In the genomic region with DNA sequence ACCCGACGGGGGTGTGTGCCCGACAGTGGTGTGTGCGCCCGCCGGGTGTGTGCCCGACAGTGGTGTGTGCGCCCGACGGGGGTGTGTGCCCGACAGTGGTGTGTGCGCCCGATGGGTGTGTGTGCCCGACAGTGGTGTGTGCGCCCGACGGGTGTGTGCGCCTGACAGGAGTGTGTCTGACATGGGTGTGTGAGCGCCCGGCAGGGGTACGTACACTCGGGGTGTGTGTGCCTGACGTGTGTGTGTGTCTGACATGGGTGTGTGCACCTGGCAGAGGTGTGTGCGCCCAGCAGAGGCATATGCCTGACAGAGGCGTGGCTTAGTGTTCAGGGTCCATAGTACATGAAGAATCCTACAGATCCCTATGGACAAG, we compare ENCODE assay signal across 2 cellular contexts.
TF ChIP-seq lines count a peak whose summit lies in the region.

No MANE protein-coding gene starts in this region.

TF ChIP-seq in K562, 482 proteins besides CTCF, POLR2A, EP300 and RAD21:
- 0 out of 2 replicates have a peak, but pooled peaks have one; percentile 9 for TF ChIP-seq HNRNPL (IDR thresholded peaks at IDR 0.05; ENCODE audit: low read depth, low read length)

TF ChIP-seq in HepG2, 621 proteins besides CTCF, POLR2A, EP300 and RAD21:
- TF ChIP-seq HNRNPL (IDR thresholded peaks at IDR 0.05; ENCODE audit: low read depth, low read length) = peak; percentile 10; the same call in 1 of the 2 replicates
